Comparison of ENCODE assay signal across 34 cellular contexts in the genomic region with DNA sequence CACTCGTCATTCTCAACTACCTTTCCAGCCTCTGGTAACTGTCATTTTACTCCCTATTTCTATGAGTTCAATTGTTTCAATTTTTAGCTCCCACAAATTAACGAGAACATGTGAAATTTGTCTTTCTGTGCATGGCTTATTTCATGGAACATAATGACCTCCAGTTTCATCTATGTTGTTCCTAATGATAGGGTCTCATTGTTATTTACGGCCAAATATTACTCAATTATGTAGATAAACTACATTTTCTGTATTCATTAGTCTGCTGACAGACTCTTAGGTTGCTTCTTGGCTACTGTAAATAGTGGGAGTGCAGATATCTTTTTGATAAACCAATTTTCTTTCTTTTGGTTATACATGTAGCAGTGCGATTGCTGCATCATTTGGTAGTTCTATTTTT.
"Had no signal": no experiment of that assay in that cellular context is flagged by ENCODE, and none has a peak within 500 bp of the region (broad histone marks: within the 10 kb centered on the region; RNA-seq: fewer than 3 reads in every experiment).

No MANE protein-coding gene starts in this region.

- H3K9ac ChIP-seq: KMS-11 had no signal

- H3K4me2 ChIP-seq: KMS-11 had no signal

- H3K27ac ChIP-seq: KMS-11 had no signal

- H3K9me3 ChIP-seq: MG63 had no signal

- DNase-seq: Karpas-422, Kasumi-1, KG1, MG63, MM.1S, MV-4-11, NCI-H1048, NCI-H1092, NCI-H1092 treated with DMSO at 0.1 percent for 48 hours, NCI-H1417, NCI-H1417 treated with DMSO at 0.1 percent for 48 hours, NCI-H1436, NCI-H1436 treated with DMSO at 0.1 percent for 48 hours, NCI-H146, NCI-H1694, NCI-H1694 treated with DMSO at 0.1 percent for 48 hours, NCI-H187, NCI-H187 treated with DMSO at 0.1 percent for 48 hours, NCI-H2029, NCI-H2029 treated with DMSO at 0.1 percent for 48 hours, NCI-H2081, NCI-H2081 treated with DMSO at 0.1 percent for 48 hours, NCI-H2107, NCI-H2171, NCI-H2171 treated with DMSO at 0.1 percent for 48 hours, NCI-H2227 treated with DMSO at 0.1 percent for 48 hours, NCI-H226, NCI-H345, NCI-H446, NCI-H446 treated with DMSO at 0.1 percent for 48 hours, NCI-H510A, NCI-H510A treated with DMSO at 0.1 percent for 48 hours, NCI-H524 had no signal

- H3K36me3 ChIP-seq: MG63 had no signal

- H3K4me3 ChIP-seq: MG63 had no signal

- H3K27me3 ChIP-seq: MG63 had no signal
